Comparison of ENCODE assay signal across 1 cellular context in the genomic region with DNA sequence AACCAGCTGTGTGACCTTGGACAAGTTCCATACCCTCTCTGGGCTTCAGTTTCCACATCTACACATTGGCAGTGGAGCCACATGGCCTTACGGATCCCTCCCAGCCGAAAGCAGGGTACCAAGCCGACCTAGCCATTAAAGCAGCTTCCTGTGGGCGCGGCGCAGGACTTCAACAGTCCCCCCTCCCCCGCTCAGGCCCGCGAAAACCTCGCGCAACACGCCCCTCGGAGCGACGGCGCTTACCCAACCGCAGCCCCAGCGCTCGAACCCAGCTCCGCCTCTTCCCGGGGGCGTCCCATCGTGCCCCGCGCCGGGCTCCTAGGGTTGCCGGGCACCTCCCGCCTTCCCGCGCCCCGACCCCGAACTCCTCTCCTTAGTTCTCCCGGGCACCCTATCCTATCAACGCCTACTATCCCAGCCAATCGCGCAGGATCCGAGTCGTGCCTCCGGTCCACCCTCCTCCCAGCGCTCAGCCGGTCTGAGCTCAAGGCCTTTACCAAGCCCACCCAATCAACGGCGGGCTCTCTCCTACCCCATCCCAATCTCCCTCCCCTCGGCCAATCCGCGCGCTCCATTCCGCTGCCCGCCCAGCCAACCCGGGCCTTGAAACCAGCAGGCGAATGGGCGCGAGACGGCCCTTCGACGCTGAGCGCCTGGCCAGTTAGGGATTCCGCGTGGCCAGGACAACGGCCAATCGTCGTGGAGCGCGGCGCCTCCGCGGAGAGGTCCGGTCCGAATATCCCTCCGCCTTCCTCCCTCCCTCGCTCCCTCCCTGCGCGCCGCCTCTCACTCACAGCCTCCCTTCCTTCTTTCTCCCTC.
A peak's percentile ranks its signal among the peaks of the same experiment; 100 is the strongest.
TF ChIP-seq lines count a peak whose summit lies in the region.

A gene (plus strand): TSS at position 767 of the 819 bp plus-strand sequence. CDS start 326 bp downstream, outside the sequence.

TF ChIP-seq in HEK293, 187 proteins besides CTCF, POLR2A, EP300 and RAD21 (continued from another document and continues in another):
- TF ChIP-seq, protein P1, sequence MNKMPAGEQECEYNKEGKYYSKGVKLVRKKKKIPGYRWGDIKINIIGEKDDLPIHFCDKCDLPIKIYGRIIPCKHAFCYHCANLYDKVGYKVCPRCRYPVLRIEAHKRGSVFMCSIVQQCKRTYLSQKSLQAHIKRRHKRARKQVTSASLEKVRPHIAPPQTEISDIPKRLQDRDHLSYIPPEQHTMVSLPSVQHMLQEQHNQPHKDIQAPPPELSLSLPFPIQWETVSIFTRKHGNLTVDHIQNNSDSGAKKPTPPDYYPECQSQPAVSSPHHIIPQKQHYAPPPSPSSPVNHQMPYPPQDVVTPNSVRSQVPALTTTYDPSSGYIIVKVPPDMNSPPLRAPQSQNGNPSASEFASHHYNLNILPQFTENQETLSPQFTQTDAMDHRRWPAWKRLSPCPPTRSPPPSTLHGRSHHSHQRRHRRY (tag by site-specific recombination; IDR thresholded peaks at IDR 0.05): no peak
- TF ChIP-seq GLI4 (tag by site-specific recombination; IDR thresholded peaks at IDR 0.05): peak; percentile 97
- no peak for TF ChIP-seq ZNF555 (tag by site-specific recombination; conservative IDR thresholded peaks at IDR 0.05)
- peak; percentile 99 for TF ChIP-seq KLF16 (tag by site-specific recombination; IDR thresholded peaks at IDR 0.05)
- TF ChIP-seq, protein P2, sequence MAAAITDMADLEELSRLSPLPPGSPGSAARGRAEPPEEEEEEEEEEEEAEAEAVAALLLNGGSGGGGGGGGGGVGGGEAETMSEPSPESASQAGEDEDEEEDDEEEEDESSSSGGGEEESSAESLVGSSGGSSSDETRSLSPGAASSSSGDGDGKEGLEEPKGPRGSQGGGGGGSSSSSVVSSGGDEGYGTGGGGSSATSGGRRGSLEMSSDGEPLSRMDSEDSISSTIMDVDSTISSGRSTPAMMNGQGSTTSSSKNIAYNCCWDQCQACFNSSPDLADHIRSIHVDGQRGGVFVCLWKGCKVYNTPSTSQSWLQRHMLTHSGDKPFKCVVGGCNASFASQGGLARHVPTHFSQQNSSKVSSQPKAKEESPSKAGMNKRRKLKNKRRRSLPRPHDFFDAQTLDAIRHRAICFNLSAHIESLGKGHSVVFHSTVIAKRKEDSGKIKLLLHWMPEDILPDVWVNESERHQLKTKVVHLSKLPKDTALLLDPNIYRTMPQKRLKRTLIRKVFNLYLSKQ (tag by site-specific recombination; IDR thresholded peaks at IDR 0.05; ENCODE audit: borderline replicate concordance): no peak
- peak; percentile 97 for TF ChIP-seq ZBTB20 (tag by site-specific recombination; IDR thresholded peaks at IDR 0.05)
- peak; percentile 51; the same call in 1 of the 2 replicates for TF ChIP-seq ZNF394 (tag by site-specific recombination; IDR thresholded peaks at IDR 0.05; ENCODE audit: borderline replicate concordance)
- peak; percentile 97 for TF ChIP-seq KLF10 (tag by site-specific recombination; IDR thresholded peaks at IDR 0.05)
- TF ChIP-seq, protein P3, sequence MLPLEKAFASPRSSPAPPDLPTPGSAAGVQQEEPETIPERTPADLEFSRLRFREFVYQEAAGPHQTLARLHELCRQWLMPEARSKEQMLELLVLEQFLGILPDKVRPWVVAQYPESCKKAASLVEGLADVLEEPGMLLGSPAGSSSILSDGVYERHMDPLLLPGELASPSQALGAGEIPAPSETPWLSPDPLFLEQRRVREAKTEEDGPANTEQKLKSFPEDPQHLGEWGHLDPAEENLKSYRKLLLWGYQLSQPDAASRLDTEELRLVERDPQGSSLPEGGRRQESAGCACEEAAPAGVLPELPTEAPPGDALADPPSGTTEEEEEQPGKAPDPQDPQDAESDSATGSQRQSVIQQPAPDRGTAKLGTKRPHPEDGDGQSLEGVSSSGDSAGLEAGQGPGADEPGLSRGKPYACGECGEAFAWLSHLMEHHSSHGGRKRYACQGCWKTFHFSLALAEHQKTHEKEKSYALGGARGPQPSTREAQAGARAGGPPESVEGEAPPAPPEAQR (tag by site-specific recombination; IDR thresholded peaks at IDR 0.05): peak; percentile 85; the same call in 1 of the 2 replicates
- TF ChIP-seq HOXD13 (CRISPR knock-in tag; IDR thresholded peaks at IDR 0.05; ENCODE audit: borderline replicate concordance): no peak
- TF ChIP-seq ZNF664 (tag by site-specific recombination; IDR thresholded peaks at IDR 0.05): no peak
- 0 out of 2 replicates have a peak, but pooled peaks have one; percentile 24 for TF ChIP-seq GFI1B (tag by site-specific recombination; IDR thresholded peaks at IDR 0.05)
- TF ChIP-seq ZNF423 (tag by site-specific recombination; IDR thresholded peaks at IDR 0.05): peak; percentile 13
- TF ChIP-seq ZNF169 (tag by site-specific recombination; IDR thresholded peaks at IDR 0.05): no peak
- TF ChIP-seq ZNF211 (tag by site-specific recombination; IDR thresholded peaks at IDR 0.05; ENCODE audit: low read depth): no peak
- TF ChIP-seq ZNF626 (tag by site-specific recombination; IDR thresholded peaks at IDR 0.05): no peak
- TF ChIP-seq, protein P4, sequence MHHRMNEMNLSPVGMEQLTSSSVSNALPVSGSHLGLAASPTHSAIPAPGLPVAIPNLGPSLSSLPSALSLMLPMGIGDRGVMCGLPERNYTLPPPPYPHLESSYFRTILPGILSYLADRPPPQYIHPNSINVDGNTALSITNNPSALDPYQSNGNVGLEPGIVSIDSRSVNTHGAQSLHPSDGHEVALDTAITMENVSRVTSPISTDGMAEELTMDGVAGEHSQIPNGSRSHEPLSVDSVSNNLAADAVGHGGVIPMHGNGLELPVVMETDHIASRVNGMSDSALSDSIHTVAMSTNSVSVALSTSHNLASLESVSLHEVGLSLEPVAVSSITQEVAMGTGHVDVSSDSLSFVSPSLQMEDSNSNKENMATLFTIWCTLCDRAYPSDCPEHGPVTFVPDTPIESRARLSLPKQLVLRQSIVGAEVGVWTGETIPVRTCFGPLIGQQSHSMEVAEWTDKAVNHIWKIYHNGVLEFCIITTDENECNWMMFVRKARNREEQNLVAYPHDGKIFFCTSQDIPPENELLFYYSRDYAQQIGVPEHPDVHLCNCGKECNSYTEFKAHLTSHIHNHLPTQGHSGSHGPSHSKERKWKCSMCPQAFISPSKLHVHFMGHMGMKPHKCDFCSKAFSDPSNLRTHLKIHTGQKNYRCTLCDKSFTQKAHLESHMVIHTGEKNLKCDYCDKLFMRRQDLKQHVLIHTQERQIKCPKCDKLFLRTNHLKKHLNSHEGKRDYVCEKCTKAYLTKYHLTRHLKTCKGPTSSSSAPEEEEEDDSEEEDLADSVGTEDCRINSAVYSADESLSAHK (tag by site-specific recombination; IDR thresholded peaks at IDR 0.05): peak; percentile 83
- TF ChIP-seq, protein P5, sequence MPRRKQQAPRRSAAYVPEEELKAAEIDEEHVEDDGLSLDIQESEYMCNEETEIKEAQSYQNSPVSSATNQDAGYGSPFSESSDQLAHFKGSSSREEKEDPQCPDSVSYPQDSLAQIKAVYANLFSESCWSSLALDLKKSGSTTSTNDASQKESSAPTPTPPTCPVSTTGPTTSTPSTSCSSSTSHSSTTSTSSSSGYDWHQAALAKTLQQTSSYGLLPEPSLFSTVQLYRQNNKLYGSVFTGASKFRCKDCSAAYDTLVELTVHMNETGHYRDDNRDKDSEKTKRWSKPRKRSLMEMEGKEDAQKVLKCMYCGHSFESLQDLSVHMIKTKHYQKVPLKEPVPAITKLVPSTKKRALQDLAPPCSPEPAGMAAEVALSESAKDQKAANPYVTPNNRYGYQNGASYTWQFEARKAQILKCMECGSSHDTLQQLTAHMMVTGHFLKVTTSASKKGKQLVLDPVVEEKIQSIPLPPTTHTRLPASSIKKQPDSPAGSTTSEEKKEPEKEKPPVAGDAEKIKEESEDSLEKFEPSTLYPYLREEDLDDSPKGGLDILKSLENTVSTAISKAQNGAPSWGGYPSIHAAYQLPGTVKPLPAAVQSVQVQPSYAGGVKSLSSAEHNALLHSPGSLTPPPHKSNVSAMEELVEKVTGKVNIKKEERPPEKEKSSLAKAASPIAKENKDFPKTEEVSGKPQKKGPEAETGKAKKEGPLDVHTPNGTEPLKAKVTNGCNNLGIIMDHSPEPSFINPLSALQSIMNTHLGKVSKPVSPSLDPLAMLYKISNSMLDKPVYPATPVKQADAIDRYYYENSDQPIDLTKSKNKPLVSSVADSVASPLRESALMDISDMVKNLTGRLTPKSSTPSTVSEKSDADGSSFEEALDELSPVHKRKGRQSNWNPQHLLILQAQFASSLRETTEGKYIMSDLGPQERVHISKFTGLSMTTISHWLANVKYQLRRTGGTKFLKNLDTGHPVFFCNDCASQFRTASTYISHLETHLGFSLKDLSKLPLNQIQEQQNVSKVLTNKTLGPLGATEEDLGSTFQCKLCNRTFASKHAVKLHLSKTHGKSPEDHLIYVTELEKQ (tag by site-specific recombination; IDR thresholded peaks at IDR 0.05; ENCODE audit: borderline replicate concordance): peak; percentile 88; the same call in 1 of the 2 replicates
- TF ChIP-seq, protein P6, sequence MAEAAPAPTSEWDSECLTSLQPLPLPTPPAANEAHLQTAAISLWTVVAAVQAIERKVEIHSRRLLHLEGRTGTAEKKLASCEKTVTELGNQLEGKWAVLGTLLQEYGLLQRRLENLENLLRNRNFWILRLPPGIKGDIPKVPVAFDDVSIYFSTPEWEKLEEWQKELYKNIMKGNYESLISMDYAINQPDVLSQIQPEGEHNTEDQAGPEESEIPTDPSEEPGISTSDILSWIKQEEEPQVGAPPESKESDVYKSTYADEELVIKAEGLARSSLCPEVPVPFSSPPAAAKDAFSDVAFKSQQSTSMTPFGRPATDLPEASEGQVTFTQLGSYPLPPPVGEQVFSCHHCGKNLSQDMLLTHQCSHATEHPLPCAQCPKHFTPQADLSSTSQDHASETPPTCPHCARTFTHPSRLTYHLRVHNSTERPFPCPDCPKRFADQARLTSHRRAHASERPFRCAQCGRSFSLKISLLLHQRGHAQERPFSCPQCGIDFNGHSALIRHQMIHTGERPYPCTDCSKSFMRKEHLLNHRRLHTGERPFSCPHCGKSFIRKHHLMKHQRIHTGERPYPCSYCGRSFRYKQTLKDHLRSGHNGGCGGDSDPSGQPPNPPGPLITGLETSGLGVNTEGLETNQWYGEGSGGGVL (tag by site-specific recombination; IDR thresholded peaks at IDR 0.05): peak; percentile 94
- no peak for TF ChIP-seq ZNF16 (tag by site-specific recombination; IDR thresholded peaks at IDR 0.05; ENCODE audit: low read depth)
- TF ChIP-seq, protein P7, sequence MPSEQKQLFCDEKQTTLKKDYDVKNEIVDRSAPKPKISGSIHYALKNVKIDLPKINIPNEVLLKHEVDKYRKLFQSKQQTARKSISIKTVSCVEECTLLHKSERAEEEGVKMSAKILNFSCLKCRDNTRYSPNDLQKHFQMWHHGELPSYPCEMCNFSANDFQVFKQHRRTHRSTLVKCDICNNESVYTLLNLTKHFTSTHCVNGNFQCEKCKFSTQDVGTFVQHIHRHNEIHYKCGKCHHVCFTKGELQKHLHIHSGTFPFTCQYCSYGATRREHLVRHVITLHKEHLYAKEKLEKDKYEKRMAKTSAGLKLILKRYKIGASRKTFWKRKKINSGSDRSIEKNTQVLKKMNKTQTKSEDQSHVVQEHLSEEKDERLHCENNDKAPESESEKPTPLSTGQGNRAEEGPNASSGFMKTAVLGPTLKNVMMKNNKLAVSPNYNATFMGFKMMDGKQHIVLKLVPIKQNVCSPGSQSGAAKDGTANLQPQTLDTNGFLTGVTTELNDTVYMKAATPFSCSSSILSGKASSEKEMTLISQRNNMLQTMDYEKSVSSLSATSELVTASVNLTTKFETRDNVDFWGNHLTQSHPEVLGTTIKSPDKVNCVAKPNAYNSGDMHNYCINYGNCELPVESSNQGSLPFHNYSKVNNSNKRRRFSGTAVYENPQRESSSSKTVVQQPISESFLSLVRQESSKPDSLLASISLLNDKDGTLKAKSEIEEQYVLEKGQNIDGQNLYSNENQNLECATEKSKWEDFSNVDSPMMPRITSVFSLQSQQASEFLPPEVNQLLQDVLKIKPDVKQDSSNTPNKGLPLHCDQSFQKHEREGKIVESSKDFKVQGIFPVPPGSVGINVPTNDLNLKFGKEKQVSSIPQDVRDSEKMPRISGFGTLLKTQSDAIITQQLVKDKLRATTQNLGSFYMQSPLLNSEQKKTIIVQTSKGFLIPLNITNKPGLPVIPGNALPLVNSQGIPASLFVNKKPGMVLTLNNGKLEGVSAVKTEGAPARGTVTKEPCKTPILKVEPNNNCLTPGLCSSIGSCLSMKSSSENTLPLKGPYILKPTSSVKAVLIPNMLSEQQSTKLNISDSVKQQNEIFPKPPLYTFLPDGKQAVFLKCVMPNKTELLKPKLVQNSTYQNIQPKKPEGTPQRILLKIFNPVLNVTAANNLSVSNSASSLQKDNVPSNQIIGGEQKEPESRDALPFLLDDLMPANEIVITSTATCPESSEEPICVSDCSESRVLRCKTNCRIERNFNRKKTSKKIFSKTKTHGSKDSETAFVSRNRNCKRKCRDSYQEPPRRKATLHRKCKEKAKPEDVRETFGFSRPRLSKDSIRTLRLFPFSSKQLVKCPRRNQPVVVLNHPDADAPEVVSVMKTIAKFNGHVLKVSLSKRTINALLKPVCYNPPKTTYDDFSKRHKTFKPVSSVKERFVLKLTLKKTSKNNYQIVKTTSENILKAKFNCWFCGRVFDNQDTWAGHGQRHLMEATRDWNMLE (tag by site-specific recombination; conservative IDR thresholded peaks at IDR 0.05; ENCODE audit: low read depth): 0 out of 2 replicates have a peak, but pooled peaks have one; percentile 32
- TF ChIP-seq FEZF1 (tag by site-specific recombination; IDR thresholded peaks at IDR 0.05): no peak
- TF ChIP-seq ZNF76 (tag by site-specific recombination; IDR thresholded peaks at IDR 0.05; ENCODE audit: borderline replicate concordance, low read depth): peak; percentile 86
- peak; percentile 53 for TF ChIP-seq ZNF335 (tag by site-specific recombination; conservative IDR thresholded peaks at IDR 0.05)
- no peak for TF ChIP-seq ZNF214 (tag by site-specific recombination; IDR thresholded peaks at IDR 0.05; ENCODE audit: borderline replicate concordance)
- peak; percentile 77 for TF ChIP-seq ZBTB21 (tag by site-specific recombination; IDR thresholded peaks at IDR 0.05)
- peak; percentile 20; the same call in 1 of the 2 replicates for TF ChIP-seq MYNN (tag by site-specific recombination; IDR thresholded peaks at IDR 0.05; ENCODE audit: borderline replicate concordance)
- no peak for TF ChIP-seq ZNF311 (tag by site-specific recombination; IDR thresholded peaks at IDR 0.05; ENCODE audit: borderline replicate concordance)
- TF ChIP-seq, protein P8, sequence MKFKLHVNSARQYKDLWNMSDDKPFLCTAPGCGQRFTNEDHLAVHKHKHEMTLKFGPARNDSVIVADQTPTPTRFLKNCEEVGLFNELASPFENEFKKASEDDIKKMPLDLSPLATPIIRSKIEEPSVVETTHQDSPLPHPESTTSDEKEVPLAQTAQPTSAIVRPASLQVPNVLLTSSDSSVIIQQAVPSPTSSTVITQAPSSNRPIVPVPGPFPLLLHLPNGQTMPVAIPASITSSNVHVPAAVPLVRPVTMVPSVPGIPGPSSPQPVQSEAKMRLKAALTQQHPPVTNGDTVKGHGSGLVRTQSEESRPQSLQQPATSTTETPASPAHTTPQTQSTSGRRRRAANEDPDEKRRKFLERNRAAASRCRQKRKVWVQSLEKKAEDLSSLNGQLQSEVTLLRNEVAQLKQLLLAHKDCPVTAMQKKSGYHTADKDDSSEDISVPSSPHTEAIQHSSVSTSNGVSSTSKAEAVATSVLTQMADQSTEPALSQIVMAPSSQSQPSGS (tag by site-specific recombination; IDR thresholded peaks at IDR 0.05; ENCODE audit: low read depth): no peak; the same call in 1 of the 2 replicates
- no peak for TF ChIP-seq ZNF521 (tag by site-specific recombination; IDR thresholded peaks at IDR 0.05)
